11 cellular contexts compared by ENCODE assay signal in genomic region chr9:115672477-115673316, GRCh38.
A peak's percentile ranks its signal among the peaks of the same experiment; 100 is the strongest.
DNase-seq lines count a peak whose midpoint lies in the region; TF ChIP-seq lines count a peak whose summit lies in the region.
"Had no signal": no experiment of that assay in that cellular context is flagged by ENCODE, and none has a peak within 500 bp of the region (broad histone marks: within the 10 kb centered on the region; RNA-seq: fewer than 3 reads in every experiment).

No MANE protein-coding gene starts in this region.

- no peak overlapping the region for H3K4me3 ChIP-seq in AG04449 (ENCODE audit: low read depth, low read length)
- no peak overlapping the region for H3K4me3 ChIP-seq in mesodermal cell (ENCODE audit: extremely low read depth, insufficient read depth, low read length, poor library complexity, severe bottlenecking)

- CTCF ChIA-PET in AG04449 (lab: Yijun Ruan, JAX): interaction anchor here (0.8 to 4.1 kb wide), 7 partner anchors 29 to 477 kb away, joined by 3 to 31 read pairs (median 3); no protein-coding TSS in a partner anchor

- peaks cover 6% of the 10 kb centered on the region for H3K36me3 Mint-ChIP-seq in chondrocyte (ENCODE audit: low read depth)
- H3K36me3 Mint-ChIP-seq in CD14-positive monocyte: no peaks in the 10 kb centered on the region
- H3K36me3 Mint-ChIP-seq: IgD-negative memory B cell had no signal

- TF ChIP-seq CTCF in AG04449 (IDR thresholded peaks at IDR 0.05; ENCODE audit: insufficient read depth, low read length, missing control alignments) (no peak), chondrocyte (IDR thresholded peaks at IDR 0.05) (peak; percentile 56), CD14-positive monocyte (IDR thresholded peaks at IDR 0.05) (no peak), GM13977 (IDR thresholded peaks at IDR 0.05; ENCODE audit: extremely low read depth, insufficient read depth, missing control alignments) (no peak)

- peaks cover 9% of the 10 kb centered on the region for H3K9me3 ChIP-seq in mesodermal cell (ENCODE audit: control insufficient read depth, low read length)

- peak overlapping the region; percentile 100 for H3K27ac Mint-ChIP-seq in chondrocyte (ENCODE audit: unreplicated experiment)
- no peak overlapping the region for H3K27ac Mint-ChIP-seq in CD14-positive monocyte
- H3K27ac Mint-ChIP-seq: dendritic cell treated with granulocyte-macrophage colony-stimulating factor and Interleukin-4, amounts not matched to agents 40 ng/mL and 50 ng/mL, for 4 days; IgD-negative memory B cell had no signal

- POLR2A ChIA-PET in AG04449 (lab: Yijun Ruan, JAX): interaction anchor here (0.7 to 4.3 kb wide), 13 partner anchors 18 to 971 kb away, joined by 3 to 33 read pairs (median 6); partner anchors contain the start of gene PAPPA

- no peaks in the 10 kb centered on the region for H3K36me3 ChIP-seq in mesodermal cell (ENCODE audit: control insufficient read depth, insufficient read depth, low read length)

- H3K4me3 Mint-ChIP-seq in chondrocyte (ENCODE audit: unreplicated experiment): peak overlapping the region; percentile 49
- H3K4me3 Mint-ChIP-seq in CD14-positive monocyte: no peak overlapping the region
- H3K4me3 Mint-ChIP-seq: dendritic cell treated with granulocyte-macrophage colony-stimulating factor and Interleukin-4, amounts not matched to agents 40 ng/mL and 50 ng/mL, for 4 days; IgD-negative memory B cell had no signal

- peaks cover 69% of the 10 kb centered on the region for H3K4me1 Mint-ChIP-seq in chondrocyte (ENCODE audit: low read depth)
- H3K4me1 Mint-ChIP-seq in CD14-positive monocyte: no peaks in the 10 kb centered on the region
- H3K4me1 Mint-ChIP-seq: IgD-negative memory B cell had no signal

- H3K27me3 Mint-ChIP-seq in chondrocyte (ENCODE audit: low read depth): no peaks in the 10 kb centered on the region
- H3K27me3 Mint-ChIP-seq in CD14-positive monocyte (ENCODE audit: low read depth in 3 of 3): peaks cover 0 to 3% (median 0%) of the 10 kb centered on the region in 3 donors
- H3K27me3 Mint-ChIP-seq: dendritic cell treated with granulocyte-macrophage colony-stimulating factor and Interleukin-4, amounts not matched to agents 40 ng/mL and 50 ng/mL, for 4 days; IgD-negative memory B cell had no signal

- in situ Hi-C loops in GM13977 (cut with MboI; ENCODE audit: low pct_unique_long_range_greater_than_20kb, low sequenced_read_pairs, unreplicated experiment): no loop called here

- 57 to 69% methylated on average over 4 of the region's 7 CpGs for WGBS in mesodermal cell (ENCODE audit: insufficient coverage in 2 of 2), 2 experiments

- DNase-seq in AG04449 (ENCODE audit: low read depth, low spot score) (peak; percentile 95), M059J (ENCODE audit: low read depth) (peak; percentile 99), chondrocyte (ENCODE audit: low spot score) (no peak), CD14-positive monocyte (ENCODE audit: low spot score) (no peak), GM13977 (ENCODE audit: low spot score) (no peak), DMS 273 treated with DMSO at 0.1 percent for 48 hours (lab: John Stamatoyannopoulos, UW) (no peak), occipital lobe (lab: John Stamatoyannopoulos, UW) (no peak)

- peaks cover 41% of the 10 kb centered on the region for H3K4me1 ChIP-seq in mesodermal cell (ENCODE audit: control insufficient read depth, insufficient read depth, low read length, poor library complexity, severe bottlenecking)

- intact Hi-C loops in CD14-positive monocyte (cut with micrococcal nuclease): no loop called here

- peaks cover 11% of the 10 kb centered on the region for H3K9me3 Mint-ChIP-seq in chondrocyte (ENCODE audit: low read depth)
- peaks cover 2 to 14% (median 5%) of the 10 kb centered on the region in 7 donors for H3K9me3 Mint-ChIP-seq in CD14-positive monocyte

- H3K27ac ChIP-seq in mesodermal cell (ENCODE audit: low read depth, low read length, severe bottlenecking): peak overlapping the region; percentile 100
- H3K27ac ChIP-seq: VCaP had no signal

Comparison
In these comparisons a context has a peak if more than half of its experiments do, and no peak if none do; other contexts are left out.
1. DNase-seq: peak in AG04449 (single experiment) and M059J (single experiment); none in chondrocyte (single experiment), CD14-positive monocyte (single experiment), GM13977 (single experiment), DMS 273 treated with DMSO at 0.1 percent for 48 hours (single experiment) and occipital lobe (single experiment).